ENCODE assay signal across 8 cellular contexts in genomic region chr1:23018661-23019093, GRCh38. TPM values are rescaled to one million over a fixed set of nuclear protein-coding genes. Genes with fewer than 3 reads are reported as not detected.
DNase-seq lines count a peak whose midpoint lies in the region; ATAC-seq, FAIRE-seq and TF ChIP-seq lines count a peak whose summit lies in the region.

No MANE protein-coding gene starts in this region.

- POLR2A ChIA-PET in K562 (lab: Yijun Ruan, JAX) (interaction anchor here (0.5 to 2.9 kb wide), 9 partner anchors 9 to 651 kb away, joined by 3 to 22 read pairs (median 3); partner anchors contain the start of gene HNRNPR), HepG2 (lab: Yijun Ruan, JAX) (interaction anchor here (0.6 to 1.0 kb wide), 7 partner anchors 9 to 326 kb away, joined by 3 to 4 read pairs (median 3); partner anchors contain the start of gene HNRNPR)

- WGBS in K562 (ENCODE audit: insufficient coverage, low coverage, missing lambda C conversion rate), result 27% methylated on average over 10 of the region's 10 CpGs
- WGBS in HepG2 (ENCODE audit: low lambda C conversion rate), result 10% methylated on average over 10 of the region's 10 CpGs
- 21 to 42% methylated on average over 10 of the region's 10 CpGs for WGBS in transverse colon (ENCODE audit: low coverage in 1 of 2), 2 donors

- TF ChIP-seq EP300 in K562 (IDR thresholded peaks at IDR 0.05; ENCODE audit: low read length) (no peak), HepG2 (IDR thresholded peaks at IDR 0.05; ENCODE audit: low read depth in 2 of 2, low read length in 2 of 2) (no peak), HepG2 (CRISPR knock-in tag; IDR thresholded peaks at IDR 0.05; ENCODE audit: borderline replicate concordance) (no peak), transverse colon (IDR thresholded peaks at IDR 0.05; ENCODE audit: low read depth) (no peak)

- H3K4me1 Mint-ChIP-seq in CD4-positive, CD25-positive, alpha-beta regulatory T cell, result peaks cover 22 to 47% (median 36%) of the 10 kb centered on the region in 4 donors

- DNase-seq in CD4-positive, CD25-positive, alpha-beta regulatory T cell, result no peak
- peak; percentile 31 to 64 (median 46) for DNase-seq in K562 (ENCODE audit: extremely low read depth in 1 of 4, low spot score in 3 of 4)
- peak; percentile 15 for DNase-seq in HepG2 (ENCODE audit: low spot score)
- DNase-seq in transverse colon, result no peak
- DNase-seq in NCI-H345 (lab: John Stamatoyannopoulos, UW), result no peak
- DNase-seq in kidney tubule cell (ENCODE audit: low spot score), result no peak

- intact Hi-C loops in K562 (cut with micrococcal nuclease) (no loop called here), HepG2 (cut with micrococcal nuclease; ENCODE audit: unreplicated experiment) (no loop called here), transverse colon (cut with DNase I; ENCODE audit: low total_unique reads) (no loop called here)

- no peaks in the 10 kb centered on the region for H3K9me1 ChIP-seq in K562 (ENCODE audit: control insufficient read depth, insufficient read depth, low read length)

- no peaks in the 10 kb centered on the region for H3K27me3 ChIP-seq in CD4-positive, CD25-positive, alpha-beta regulatory T cell (ENCODE audit: control insufficient read depth, insufficient read depth, low read length)
- H3K27me3 ChIP-seq in HUES48 (ENCODE audit: control insufficient read depth, insufficient read depth, low read length), result no peaks in the 10 kb centered on the region
- no peaks in the 10 kb centered on the region for H3K27me3 ChIP-seq in K562 (ENCODE audit: control insufficient read depth in 2 of 2, insufficient read depth in 2 of 2, low read length in 2 of 2)
- no peaks in the 10 kb centered on the region for H3K27me3 ChIP-seq in HepG2 (ENCODE audit: control insufficient read depth in 1 of 2, insufficient read depth in 2 of 2, low read length in 2 of 2)
- no peaks in the 10 kb centered on the region for H3K27me3 ChIP-seq in transverse colon

- in situ Hi-C loops in K562 (cut with MboI) (no loop called here), HepG2 (cut with HindIII; ENCODE audit: extremely low pct_ligation_motif_present, low pct_unique_long_range_greater_than_20kb) (no loop called here), transverse colon (cut with MboI; ENCODE audit: low pct_ligation_motif_present in 1 of 4, low pct_unique_long_range_greater_than_20kb in 1 of 4, low sequenced_read_pairs in 3 of 4) (no loop called here)

- TF ChIP-seq POLR2A in K562 (conservative IDR thresholded peaks at IDR 0.05) (no peak), HepG2 (IDR thresholded peaks at IDR 0.05; ENCODE audit: insufficient read depth in 1 of 2, low read depth in 2 of 2, low read length in 2 of 2) (no peak), transverse colon (IDR thresholded peaks at IDR 0.05) (no peak)

- H3K4me1 ChIP-seq in CD4-positive, CD25-positive, alpha-beta regulatory T cell (ENCODE audit: control insufficient read depth, insufficient read depth, low read length, poor library complexity, severe bottlenecking), result peaks cover 18% of the 10 kb centered on the region
- H3K4me1 ChIP-seq in HUES48 (ENCODE audit: control insufficient read depth, insufficient read depth, low read length) (peaks cover 7% of the 10 kb centered on the region), K562 (replicated peaks in 1 of 2; ENCODE audit: control insufficient read depth in 2 of 2, insufficient read depth in 2 of 2, low read length in 2 of 2) (peaks cover 7 to 8% of the 10 kb centered on the region in 2 experiments; a peak in 4 of 5 replicates), HepG2 (ENCODE audit: insufficient read depth, low read length) (peaks cover 27% of the 10 kb centered on the region), transverse colon (peaks cover 6 to 23% (median 16%) of the 10 kb centered on the region in 4 donors)

- TF ChIP-seq RAD21 in K562 (CRISPR knock-in tag; conservative IDR thresholded peaks at IDR 0.05 in 1 of 2, IDR thresholded peaks at IDR 0.05 in 1 of 2), result no peak
- no peak for TF ChIP-seq RAD21 in HepG2 (CRISPR knock-in tag; IDR thresholded peaks at IDR 0.05)

- FAIRE-seq in K562 (lab: Jason Lieb, UNC), result no peak
- FAIRE-seq in HepG2 (lab: Jason Lieb, UNC), result no peak

- H3K27ac ChIP-seq in CD4-positive, CD25-positive, alpha-beta regulatory T cell (ENCODE audit: insufficient read depth, low read length, poor library complexity, severe bottlenecking), result peak overlapping the region; percentile 50
- H3K27ac ChIP-seq in HUES48 (ENCODE audit: low read depth, low read length) (peak overlapping the region; percentile 93), K562 (ENCODE audit: extremely low read depth, low read depth, low read length) (peak overlapping the region; percentile 91), HepG2 (ENCODE audit: extremely low read length, insufficient read depth, low read length) (peak overlapping the region; percentile 88), transverse colon (peak overlapping the region; percentile 93 to 96 (median 94))

- TSS peak; percentile 96 for BruUV-seq in K562 (replicated peaks; lab: Mats Ljungman, UMichigan)
- TSS peak; percentile 82 for BruUV-seq in HepG2 (replicated peaks; lab: Mats Ljungman, UMichigan)

- H3K27me3 Mint-ChIP-seq in CD4-positive, CD25-positive, alpha-beta regulatory T cell, result peaks cover 12% of the 10 kb centered on the region

- H3K36me3 ChIP-seq in CD4-positive, CD25-positive, alpha-beta regulatory T cell (ENCODE audit: control insufficient read depth, insufficient read depth, low read length), result no peaks in the 10 kb centered on the region
- no peaks in the 10 kb centered on the region; the same call in 1 of the 2 replicates for H3K36me3 ChIP-seq in HUES48 (ENCODE audit: control insufficient read depth, insufficient read depth, low read length)
- H3K36me3 ChIP-seq in K562 (ENCODE audit: control insufficient read depth, insufficient read depth, low read length), result peaks cover 13% of the 10 kb centered on the region; the same call in 2 of the 3 replicates
- H3K36me3 ChIP-seq in HepG2 (replicated peaks in 1 of 2; ENCODE audit: control insufficient read depth in 1 of 2, insufficient read depth in 2 of 2, low read length in 2 of 2), result no peaks in the 10 kb centered on the region; a peak in 1 of 5 replicates
- no peaks in the 10 kb centered on the region for H3K36me3 ChIP-seq in transverse colon

- peak overlapping the region; percentile 91 to 97 (median 97) for H3K27ac Mint-ChIP-seq in CD4-positive, CD25-positive, alpha-beta regulatory T cell

- peak overlapping the region; percentile 96 for H3K4me2 ChIP-seq in K562 (ENCODE audit: insufficient read depth, low read length)
- peak overlapping the region; percentile 82 for H3K4me2 ChIP-seq in HepG2 (ENCODE audit: low read depth, low read length)

- CTCF ChIA-PET in K562 (lab: Yijun Ruan, JAX; ENCODE audit: low intra/inter-chr PET ratio), result interaction anchor here (0.9 kb wide), 1 partner anchor 42 kb away, joined by 3 read pairs; no protein-coding TSS in a partner anchor
- CTCF ChIA-PET in HepG2 (lab: Yijun Ruan, JAX; ENCODE audit: low intra/inter-chr PET ratio, low total read pairs), result no interaction called here

- peaks cover 0 to 10% (median 3%) of the 10 kb centered on the region in 7 donors for H3K9me3 Mint-ChIP-seq in CD4-positive, CD25-positive, alpha-beta regulatory T cell

- H3K9me3 ChIP-seq in CD4-positive, CD25-positive, alpha-beta regulatory T cell (ENCODE audit: control insufficient read depth in 2 of 2, low read length in 2 of 2), result no peaks in the 10 kb centered on the region
- 0 out of 2 replicates have a peak, but pooled peaks cover 9% of the 10 kb centered on the region for H3K9me3 ChIP-seq in HUES48 (ENCODE audit: control insufficient read depth, insufficient read depth, low read length)
- peaks cover 14% of the 10 kb centered on the region; the same call in 1 of the 2 replicates for H3K9me3 ChIP-seq in K562 (replicated peaks; ENCODE audit: control insufficient read depth, insufficient read depth, low read depth, low read length)
- H3K9me3 ChIP-seq in HepG2 (ENCODE audit: low read length), result peaks cover 6% of the 10 kb centered on the region; the same call in 1 of the 2 replicates
- H3K9me3 ChIP-seq in transverse colon, result no peaks in the 10 kb centered on the region

- peak overlapping the region; percentile 89 for H3K9ac ChIP-seq in HUES48 (ENCODE audit: low read depth, low read length)
- H3K9ac ChIP-seq in K562 (ENCODE audit: insufficient read depth in 1 of 2, low read depth in 2 of 2, low read length in 2 of 2), result peak overlapping the region; percentile 98 to 99
- peak overlapping the region; percentile 98 for H3K9ac ChIP-seq in HepG2 (ENCODE audit: insufficient read depth, low read depth, low read length)

- H3K79me2 ChIP-seq in K562 (ENCODE audit: control insufficient read depth, insufficient read depth, low read length), result peaks cover 48% of the 10 kb centered on the region
- H3K79me2 ChIP-seq in HepG2 (ENCODE audit: insufficient read depth, low read length), result peaks cover 44% of the 10 kb centered on the region

- peak overlapping the region; percentile 97 to 100 (median 98) for H3K4me3 Mint-ChIP-seq in CD4-positive, CD25-positive, alpha-beta regulatory T cell

- H2AFZ ChIP-seq in K562 (ENCODE audit: low read depth, low read length) (peak overlapping the region; percentile 100), HepG2 (ENCODE audit: low read length) (peak overlapping the region; percentile 95)

- H3K36me3 Mint-ChIP-seq in CD4-positive, CD25-positive, alpha-beta regulatory T cell, result peaks cover 7% of the 10 kb centered on the region

- peak overlapping the region; percentile 95 for H3K4me3 ChIP-seq in CD4-positive, CD25-positive, alpha-beta regulatory T cell (ENCODE audit: low read depth, low read length)
- H3K4me3 ChIP-seq in HUES48 (ENCODE audit: low read depth, low read length) (peak overlapping the region; percentile 99), K562 (peak overlapping the region; percentile 94), HepG2 (replicated peaks in 1 of 3; ENCODE audit: insufficient read depth in 1 of 3, low read depth in 2 of 3, low read length in 3 of 3) (peak overlapping the region; percentile 80 to 94 (median 93)), transverse colon (peak overlapping the region; percentile 47 to 98 (median 90))

- no peak for TF ChIP-seq CTCF in K562 (IDR thresholded peaks at IDR 0.05 in 2 of 3, conservative IDR thresholded peaks at IDR 0.05 in 1 of 3; ENCODE audit: insufficient read depth in 2 of 3, low read depth in 1 of 3, low read length in 3 of 3)
- no peak for TF ChIP-seq CTCF in HepG2 (CRISPR knock-in tag; IDR thresholded peaks at IDR 0.05)
- no peak for TF ChIP-seq CTCF in transverse colon (IDR thresholded peaks at IDR 0.05)

- H4K20me1 ChIP-seq in K562 (replicated peaks; ENCODE audit: control insufficient read depth, insufficient read depth, low read length), result 0 out of 2 replicates have a peak, but pooled peaks cover 3% of the 10 kb centered on the region
- peaks cover 16% of the 10 kb centered on the region for H4K20me1 ChIP-seq in HepG2 (ENCODE audit: insufficient read depth, low read length)

- no peak for ATAC-seq in CD4-positive, CD25-positive, alpha-beta regulatory T cell (ENCODE audit: low read depth in 2 of 2)
- ATAC-seq in K562, result peak; percentile 2
- peak; percentile 4; the same call in 1 of the 3 replicates for ATAC-seq in HepG2
- ATAC-seq in HG02759 (IDR thresholded peaks at IDR 0.05; ENCODE audit: unreplicated experiment), result no peak

RNA-seq across cellular contexts. Expression of gene KDM1A, which starts 0.6 kb away (rescaled TPM):
- total RNA-seq in CD4-positive, CD25-positive, alpha-beta regulatory T cell, result 30.9 TPM
- 10 to 100 TPM; 34.7 to 41.3 (median 38.5) TPM for polyA plus RNA-seq in CD4-positive, CD25-positive, alpha-beta regulatory T cell
- total RNA-seq in K562 (2011; cell fraction: chromatin; rRNA removed; ENCODE audit: low replicate concordance), result 68.0 and 108 TPM in 2 replicates
- 38.5 and 47.0 TPM in 2 replicates for total RNA-seq in K562 (2011; cell fraction: nucleolus; rRNA removed)
- total RNA-seq in K562 (2011; cell fraction: nucleoplasm; rRNA removed), result 63.6 and 75.3 TPM in 2 replicates
- total RNA-seq in K562 (2014; rRNA removed), result 171 and 175 TPM in 2 replicates
- total RNA-seq in K562 (2014; rRNA removed; fragmentation: Illumina TruSeq; extraction: Trizol), result 167 and 168 TPM in 2 replicates
- 181 TPM in 2 replicates for total RNA-seq in K562 (2015; rRNA removed; fragmentation: Illumina TruSeq; extraction: Trizol)
- 151 and 165 TPM in 2 replicates for total RNA-seq in K562 (2021)
- 176 and 177 TPM in 2 replicates for polyA plus RNA-seq in K562 (2011; rRNA removed)
- 140 and 222 TPM in 2 replicates for polyA plus RNA-seq in K562 (2011; cell fraction: cytosol; rRNA removed)
- polyA plus RNA-seq in K562 (2011; cell fraction: nucleus; rRNA removed), result 146 and 187 TPM in 2 replicates
- 124 and 130 TPM in 2 replicates for polyA plus RNA-seq in K562 (2012)
- 143 and 168 TPM in 2 replicates for polyA plus RNA-seq in K562 (2014; fragmentation: Illumina TruSeq; extraction: Trizol)
- polyA plus RNA-seq in K562 (2014; fragmentation: Nextera tagmentation; extraction: Ambion mirVana), result 10 to 100 TPM; 59.2 to 70.3 TPM
- polyA plus RNA-seq in K562 (2014; rRNA removed), result 135 and 142 TPM in 2 replicates
- polyA minus RNA-seq in K562 (2011; rRNA and poly(A)+ RNA removed), result 275 and 323 TPM in 2 replicates
- 90.8 and 98.0 TPM in 2 replicates for polyA minus RNA-seq in K562 (2011; cell fraction: cytosol; rRNA and poly(A)+ RNA removed)
- polyA minus RNA-seq in K562 (2011; cell fraction: nucleus; rRNA and poly(A)+ RNA removed), result 34.3 and 63.4 TPM in 2 replicates
- 173 and 204 TPM in 2 replicates for total RNA-seq in HepG2 (2016; rRNA removed; fragmentation: Illumina TruSeq; extraction: Trizol)
- total RNA-seq in HepG2 (2016; cell fraction: cytosol; rRNA removed; fragmentation: Illumina TruSeq; extraction: Trizol; ENCODE audit: low read depth), result 37.4 and 41.2 TPM in 2 replicates
- total RNA-seq in HepG2 (2016; cell fraction: insoluble cytoplasmic fraction; rRNA removed; fragmentation: Illumina TruSeq; extraction: Trizol), result 163 and 183 TPM in 2 replicates
- total RNA-seq in HepG2 (2016; cell fraction: membrane; rRNA removed; fragmentation: Illumina TruSeq; extraction: Trizol), result 63.6 and 67.4 TPM in 2 replicates
- total RNA-seq in HepG2 (2016; cell fraction: nucleus; rRNA removed; fragmentation: Illumina TruSeq; extraction: Trizol), result 88.0 and 101 TPM in 2 replicates
- polyA plus RNA-seq in HepG2 (2011; rRNA removed), result 71.8 and 81.3 TPM in 2 replicates
- polyA plus RNA-seq in HepG2 (2011; cell fraction: cytosol; rRNA removed), result 79.1 and 88.1 TPM in 2 replicates
- polyA plus RNA-seq in HepG2 (2011; cell fraction: nucleus; rRNA removed), result 76.8 and 77.0 TPM in 2 replicates
- 55.3 and 71.8 TPM in 2 replicates for polyA plus RNA-seq in HepG2 (2012)
- 14.2 and 15.7 TPM in 2 replicates for polyA plus RNA-seq in HepG2 (2016; cell fraction: cytosol; fragmentation: Illumina TruSeq; extraction: Trizol; ENCODE audit: low read depth)
- 163 and 165 TPM in 2 replicates for polyA plus RNA-seq in HepG2 (2016; cell fraction: insoluble cytoplasmic fraction; fragmentation: Illumina TruSeq; extraction: Trizol; ENCODE audit: low read depth)
- 27.3 and 35.0 TPM in 2 replicates for polyA plus RNA-seq in HepG2 (2016; cell fraction: membrane; fragmentation: Illumina TruSeq; extraction: Trizol; ENCODE audit: low read depth)
- 123 and 125 TPM in 2 replicates for polyA plus RNA-seq in HepG2 (2016; cell fraction: nucleus; fragmentation: Illumina TruSeq; extraction: Trizol; ENCODE audit: insufficient read depth, low read depth)
- polyA minus RNA-seq in HepG2 (2011; rRNA and poly(A)+ RNA removed; ENCODE audit: low replicate concordance), result 135 and 154 TPM in 2 replicates
- 42.9 and 46.2 TPM in 2 replicates for polyA minus RNA-seq in HepG2 (2011; cell fraction: cytosol; rRNA and poly(A)+ RNA removed)
- polyA minus RNA-seq in HepG2 (2011; cell fraction: nucleus; rRNA and poly(A)+ RNA removed), result 52.4 and 57.6 TPM in 2 replicates
- total RNA-seq in transverse colon, result 10 to 100 TPM; 18.7 to 41.4 (median 29.3) TPM

RNA-seq across cellular contexts. Expression of gene TEX46, which starts 3.0 kb away (rescaled TPM):
- total RNA-seq in CD4-positive, CD25-positive, alpha-beta regulatory T cell, result not detected
- polyA plus RNA-seq in CD4-positive, CD25-positive, alpha-beta regulatory T cell, result 1 to 10 TPM in 1 of 4 donors, not detected in 3; 1.4 TPM
- total RNA-seq in K562 (2011; cell fraction: chromatin; rRNA removed; ENCODE audit: low replicate concordance), result not detected in 2 replicates
- not detected in 2 replicates for total RNA-seq in K562 (2011; cell fraction: nucleolus; rRNA removed)
- total RNA-seq in K562 (2011; cell fraction: nucleoplasm; rRNA removed), result not detected in 2 replicates
- not detected in 2 replicates for total RNA-seq in K562 (2014; rRNA removed)
- total RNA-seq in K562 (2014; rRNA removed; fragmentation: Illumina TruSeq; extraction: Trizol), result not detected in 2 replicates
- not detected in 2 replicates for total RNA-seq in K562 (2015; rRNA removed; fragmentation: Illumina TruSeq; extraction: Trizol)
- 0.54 and 0.64 TPM in 2 replicates for total RNA-seq in K562 (2021)
- not detected in 2 replicates for polyA plus RNA-seq in K562 (2011; rRNA removed)
- polyA plus RNA-seq in K562 (2011; cell fraction: cytosol; rRNA removed), result not detected in 2 replicates
- polyA plus RNA-seq in K562 (2011; cell fraction: nucleus; rRNA removed), result 0.34 and 0.36 TPM in 2 replicates
- 0.18 TPM in 1 of 2 replicates, not detected in the other for polyA plus RNA-seq in K562 (2012)
- polyA plus RNA-seq in K562 (2014; fragmentation: Illumina TruSeq; extraction: Trizol), result 0.42 TPM in 1 of 2 replicates, not detected in the other
- polyA plus RNA-seq in K562 (2014; fragmentation: Nextera tagmentation; extraction: Ambion mirVana), result not detected
- 0.54 TPM in 1 of 2 replicates, not detected in the other for polyA plus RNA-seq in K562 (2014; rRNA removed)
- not detected in 2 replicates for polyA minus RNA-seq in K562 (2011; rRNA and poly(A)+ RNA removed)
- not detected in 2 replicates for polyA minus RNA-seq in K562 (2011; cell fraction: cytosol; rRNA and poly(A)+ RNA removed)
- not detected in 2 replicates for polyA minus RNA-seq in K562 (2011; cell fraction: nucleus; rRNA and poly(A)+ RNA removed)
- total RNA-seq in HepG2 (2016; rRNA removed; fragmentation: Illumina TruSeq; extraction: Trizol), result not detected in 2 replicates
- not detected in 2 replicates for total RNA-seq in HepG2 (2016; cell fraction: cytosol; rRNA removed; fragmentation: Illumina TruSeq; extraction: Trizol; ENCODE audit: low read depth)
- not detected in 2 replicates for total RNA-seq in HepG2 (2016; cell fraction: insoluble cytoplasmic fraction; rRNA removed; fragmentation: Illumina TruSeq; extraction: Trizol)
- total RNA-seq in HepG2 (2016; cell fraction: membrane; rRNA removed; fragmentation: Illumina TruSeq; extraction: Trizol), result not detected in 2 replicates
- total RNA-seq in HepG2 (2016; cell fraction: nucleus; rRNA removed; fragmentation: Illumina TruSeq; extraction: Trizol), result not detected in 2 replicates
- polyA plus RNA-seq in HepG2 (2011; rRNA removed), result not detected in 2 replicates
- not detected in 2 replicates for polyA plus RNA-seq in HepG2 (2011; cell fraction: cytosol; rRNA removed)
- polyA plus RNA-seq in HepG2 (2011; cell fraction: nucleus; rRNA removed), result not detected in 2 replicates
- polyA plus RNA-seq in HepG2 (2012), result not detected in 2 replicates
- not detected in 2 replicates for polyA plus RNA-seq in HepG2 (2016; cell fraction: cytosol; fragmentation: Illumina TruSeq; extraction: Trizol; ENCODE audit: low read depth)
- polyA plus RNA-seq in HepG2 (2016; cell fraction: insoluble cytoplasmic fraction; fragmentation: Illumina TruSeq; extraction: Trizol; ENCODE audit: low read depth), result not detected in 2 replicates
- not detected in 2 replicates for polyA plus RNA-seq in HepG2 (2016; cell fraction: membrane; fragmentation: Illumina TruSeq; extraction: Trizol; ENCODE audit: low read depth)
- not detected in 2 replicates for polyA plus RNA-seq in HepG2 (2016; cell fraction: nucleus; fragmentation: Illumina TruSeq; extraction: Trizol; ENCODE audit: insufficient read depth, low read depth)
- not detected in 2 replicates for polyA minus RNA-seq in HepG2 (2011; rRNA and poly(A)+ RNA removed; ENCODE audit: low replicate concordance)
- polyA minus RNA-seq in HepG2 (2011; cell fraction: cytosol; rRNA and poly(A)+ RNA removed), result not detected in 2 replicates
- not detected in 2 replicates for polyA minus RNA-seq in HepG2 (2011; cell fraction: nucleus; rRNA and poly(A)+ RNA removed)
- total RNA-seq in transverse colon, result not detected

RNA-seq across cellular contexts. Expression of gene LACTBL1, which starts 46.0 kb away (rescaled TPM):
- not detected for total RNA-seq in CD4-positive, CD25-positive, alpha-beta regulatory T cell
- polyA plus RNA-seq in CD4-positive, CD25-positive, alpha-beta regulatory T cell, result not detected
- total RNA-seq in K562 (2011; cell fraction: chromatin; rRNA removed; ENCODE audit: low replicate concordance), result not detected in 2 replicates
- total RNA-seq in K562 (2011; cell fraction: nucleolus; rRNA removed), result not detected in 2 replicates
- not detected in 2 replicates for total RNA-seq in K562 (2011; cell fraction: nucleoplasm; rRNA removed)
- not detected in 2 replicates for total RNA-seq in K562 (2014; rRNA removed)
- not detected in 2 replicates for total RNA-seq in K562 (2014; rRNA removed; fragmentation: Illumina TruSeq; extraction: Trizol)
- total RNA-seq in K562 (2015; rRNA removed; fragmentation: Illumina TruSeq; extraction: Trizol), result not detected in 2 replicates
- total RNA-seq in K562 (2021), result not detected in 2 replicates
- polyA plus RNA-seq in K562 (2011; rRNA removed), result not detected in 2 replicates
- polyA plus RNA-seq in K562 (2011; cell fraction: cytosol; rRNA removed), result not detected in 2 replicates
- polyA plus RNA-seq in K562 (2011; cell fraction: nucleus; rRNA removed), result not detected in 2 replicates
- not detected in 2 replicates for polyA plus RNA-seq in K562 (2012)
- not detected in 2 replicates for polyA plus RNA-seq in K562 (2014; fragmentation: Illumina TruSeq; extraction: Trizol)
- not detected for polyA plus RNA-seq in K562 (2014; fragmentation: Nextera tagmentation; extraction: Ambion mirVana)
- polyA plus RNA-seq in K562 (2014; rRNA removed), result not detected in 2 replicates
- polyA minus RNA-seq in K562 (2011; rRNA and poly(A)+ RNA removed), result not detected in 2 replicates
- not detected in 2 replicates for polyA minus RNA-seq in K562 (2011; cell fraction: cytosol; rRNA and poly(A)+ RNA removed)
- polyA minus RNA-seq in K562 (2011; cell fraction: nucleus; rRNA and poly(A)+ RNA removed), result not detected in 2 replicates
- total RNA-seq in HepG2 (2016; rRNA removed; fragmentation: Illumina TruSeq; extraction: Trizol), result 0.90 and 1.3 TPM in 2 replicates
- total RNA-seq in HepG2 (2016; cell fraction: cytosol; rRNA removed; fragmentation: Illumina TruSeq; extraction: Trizol; ENCODE audit: low read depth), result not detected in 2 replicates
- total RNA-seq in HepG2 (2016; cell fraction: insoluble cytoplasmic fraction; rRNA removed; fragmentation: Illumina TruSeq; extraction: Trizol), result 0.76 and 1.6 TPM in 2 replicates
- 0.34 and 0.48 TPM in 2 replicates for total RNA-seq in HepG2 (2016; cell fraction: membrane; rRNA removed; fragmentation: Illumina TruSeq; extraction: Trizol)
- 0.94 and 1.2 TPM in 2 replicates for total RNA-seq in HepG2 (2016; cell fraction: nucleus; rRNA removed; fragmentation: Illumina TruSeq; extraction: Trizol)
- 0.12 and 0.37 TPM in 2 replicates for polyA plus RNA-seq in HepG2 (2011; rRNA removed)
- polyA plus RNA-seq in HepG2 (2011; cell fraction: cytosol; rRNA removed), result 0.21 and 0.29 TPM in 2 replicates
- polyA plus RNA-seq in HepG2 (2011; cell fraction: nucleus; rRNA removed), result 1.2 and 1.4 TPM in 2 replicates
- 0.13 and 0.38 TPM in 2 replicates for polyA plus RNA-seq in HepG2 (2012)
- not detected in 2 replicates for polyA plus RNA-seq in HepG2 (2016; cell fraction: cytosol; fragmentation: Illumina TruSeq; extraction: Trizol; ENCODE audit: low read depth)
- 0.60 and 0.66 TPM in 2 replicates for polyA plus RNA-seq in HepG2 (2016; cell fraction: insoluble cytoplasmic fraction; fragmentation: Illumina TruSeq; extraction: Trizol; ENCODE audit: low read depth)
- 0.13 and 0.24 TPM in 2 replicates for polyA plus RNA-seq in HepG2 (2016; cell fraction: membrane; fragmentation: Illumina TruSeq; extraction: Trizol; ENCODE audit: low read depth)
- 0.77 and 0.93 TPM in 2 replicates for polyA plus RNA-seq in HepG2 (2016; cell fraction: nucleus; fragmentation: Illumina TruSeq; extraction: Trizol; ENCODE audit: insufficient read depth, low read depth)
- polyA minus RNA-seq in HepG2 (2011; rRNA and poly(A)+ RNA removed; ENCODE audit: low replicate concordance), result 1.2 TPM in 1 of 2 replicates, not detected in the other
- 0.49 TPM in 1 of 2 replicates, not detected in the other for polyA minus RNA-seq in HepG2 (2011; cell fraction: cytosol; rRNA and poly(A)+ RNA removed)
- not detected in 2 replicates for polyA minus RNA-seq in HepG2 (2011; cell fraction: nucleus; rRNA and poly(A)+ RNA removed)
- total RNA-seq in transverse colon, result not detected

Comparison
In these comparisons a context has a peak if more than half of its experiments do, and no peak if none do; other contexts are left out.
1. ATAC-seq: peak in K562 (single experiment) and HepG2 (single experiment); none in CD4-positive, CD25-positive, alpha-beta regulatory T cell (0 of 2) and HG02759 (single experiment).
2. DNase-seq: peak in K562 (4 of 4) and HepG2 (single experiment); none in CD4-positive, CD25-positive, alpha-beta regulatory T cell (0 of 3), transverse colon (single experiment), NCI-H345 (single experiment) and kidney tubule cell (single experiment).
3. Peak in every context shown above with its lines, with median percentiles within 50 percentile points of each other: H3K27ac ChIP-seq, H3K4me3 ChIP-seq and H3K9ac ChIP-seq.